In the genomic region with DNA sequence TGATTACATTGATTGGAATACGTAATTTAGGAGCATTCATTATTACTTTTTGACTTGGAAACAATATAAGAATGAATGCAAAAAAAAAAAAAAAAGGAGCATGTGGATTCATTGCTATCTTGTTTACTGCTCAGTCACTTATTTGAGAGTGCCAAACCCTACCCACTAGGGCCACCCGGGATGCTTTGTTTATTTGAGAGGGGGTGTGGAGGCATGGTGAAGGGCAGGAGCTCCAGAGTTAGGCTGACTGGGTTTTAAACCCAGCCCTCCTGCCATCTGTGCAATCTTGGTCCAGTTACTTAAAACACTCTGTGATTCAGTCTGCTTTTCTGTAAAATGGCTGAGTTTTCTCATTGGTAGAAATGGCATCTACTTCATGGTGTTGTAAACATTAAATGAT, we compare ENCODE assay signal across 25 cellular contexts.
"Had no signal": no experiment of that assay in that cellular context is flagged by ENCODE, and none has a peak within 500 bp of the region (broad histone marks: within the 10 kb centered on the region; RNA-seq: fewer than 3 reads in every experiment).

No MANE protein-coding gene starts in this region.

- H3K9me3 ChIP-seq: adrenal gland had no signal

- H3K4me3 Mint-ChIP-seq: activated CD8-positive, alpha-beta T cell treated with anti-CD3 and anti-CD28 coated beads, Interleukin-2, amount 10 ng/mL, durations not matched to agents 7 days and 5 days; activated naive CD8-positive, alpha-beta T cell treated with anti-CD3 and anti-CD28 coated beads, Interleukin-2, amount 10 ng/mL, durations not matched to agents 7 days and 5 days; T-helper 17 cell; WTC11 had no signal

- H3K4me3 ChIP-seq: adrenal gland had no signal

- H3K27me3 Mint-ChIP-seq: activated naive CD8-positive, alpha-beta T cell treated with anti-CD3 and anti-CD28 coated beads, Interleukin-2, amount 10 ng/mL, durations not matched to agents 7 days and 5 days; T-helper 17 cell had no signal

- H3K4me1 ChIP-seq: adrenal gland had no signal

- H3K27ac ChIP-seq: adrenal gland had no signal

- DNase-seq: activated CD4-positive, alpha-beta T cell treated with anti-CD3 and anti-CD28 coated beads for 48 hours; activated CD4-positive, alpha-beta T cell treated with anti-CD3 and anti-CD28 coated beads, Interleukin-2, amount 50 U/mL, for 4 hours; activated CD4-positive, CD25-positive, alpha-beta regulatory T cell treated with anti-CD3 and anti-CD28 coated beads, Interleukin-2, amount 50 U/mL, for 72 hours; activated CD8-positive, alpha-beta memory T cell treated with anti-CD3 and anti-CD28 coated beads, Interleukin-2, amount 50 U/mL, for 48 hours; activated CD8-positive, alpha-beta T cell treated with anti-CD3 and anti-CD28 coated beads, Interleukin-2, amount 10 ng/mL, durations not matched to agents 7 days and 5 days; activated naive CD4-positive, alpha-beta T cell treated with anti-CD3 and anti-CD28 coated beads, Interleukin-2, amount 50 U/mL, for 16 hours; activated naive CD8-positive, alpha-beta T cell treated with anti-CD3 and anti-CD28 coated beads, Interleukin-2, amount 10 ng/mL, durations not matched to agents 7 days and 5 days; activated T-cell treated with anti-CD3 and anti-CD28 coated beads, Interleukin-2, amount 50 U/mL, for 1 hour; adrenal gland; anterior cingulate cortex; central memory CD4-positive, alpha-beta T cell; KG1; MV-4-11; NCI-H1105; NCI-H1436; NCI-H1694 treated with DMSO at 0.1 percent for 48 hours; NCI-H2029 treated with DMSO at 0.1 percent for 48 hours; NCI-H526; NCI-H82; SHP77; T-helper 17 cell; T-helper 9 cell had no signal

- ATAC-seq: activated CD8-positive, alpha-beta T cell treated with anti-CD3 and anti-CD28 coated beads, Interleukin-2, amount 10 ng/mL, durations not matched to agents 7 days and 5 days; T-helper 17 cell; WTC11 had no signal

- H3K36me3 ChIP-seq: adrenal gland had no signal

- H3K27ac Mint-ChIP-seq: activated CD8-positive, alpha-beta T cell treated with anti-CD3 and anti-CD28 coated beads, Interleukin-2, amount 10 ng/mL, durations not matched to agents 7 days and 5 days; activated naive CD8-positive, alpha-beta T cell treated with anti-CD3 and anti-CD28 coated beads, Interleukin-2, amount 10 ng/mL, durations not matched to agents 7 days and 5 days; T-helper 17 cell; WTC11 had no signal

- H3K27me3 ChIP-seq: adrenal gland had no signal

- H3K9me3 Mint-ChIP-seq: activated naive CD8-positive, alpha-beta T cell treated with anti-CD3 and anti-CD28 coated beads, Interleukin-2, amount 10 ng/mL, durations not matched to agents 7 days and 5 days had no signal

- H3K4me1 Mint-ChIP-seq: activated naive CD8-positive, alpha-beta T cell treated with anti-CD3 and anti-CD28 coated beads, Interleukin-2, amount 10 ng/mL, durations not matched to agents 7 days and 5 days; T-helper 17 cell had no signal

- FAIRE-seq: bronchial epithelial cell, RCC 7860 had no signal
